ENCODE assay signal across 21 cellular contexts in genomic region chr15:47542312-47543094, GRCh38.
"Had no signal": no experiment of that assay in that cellular context is flagged by ENCODE, and none has a peak within 500 bp of the region (broad histone marks: within the 10 kb centered on the region; RNA-seq: fewer than 3 reads in every experiment).

No MANE protein-coding gene starts in this region.

- H3K9me3 ChIP-seq: left ventricle myocardium inferior, lower lobe of right lung, sigmoid colon, suprapubic skin, thyroid gland, upper lobe of left lung, uterus had no signal

- H3K79me2 ChIP-seq: hepatocyte had no signal

- H2AFZ ChIP-seq: hepatocyte had no signal

- H3K4me3 ChIP-seq: dorsolateral prefrontal cortex, hepatocyte, left ventricle myocardium inferior, lower lobe of right lung, sigmoid colon, suprapubic skin, thyroid gland, upper lobe of left lung, uterus had no signal

- H3K4me1 ChIP-seq: left ventricle myocardium inferior, lower lobe of right lung, suprapubic skin, thyroid gland, upper lobe of left lung, uterus had no signal

- H3K4me2 ChIP-seq: hepatocyte had no signal

- H3K27ac ChIP-seq: hepatocyte, left ventricle myocardium inferior, lower lobe of right lung, suprapubic skin, thyroid gland, upper lobe of left lung, uterus had no signal

- DNase-seq: cortex of kidney; dorsolateral prefrontal cortex; effector memory CD4-positive, alpha-beta T cell; foreskin melanocyte; head of caudate nucleus; kidney; left cardiac atrium; left ventricle myocardium inferior; lower lobe of right lung; natural killer cell; posterior cingulate gyrus; sigmoid colon; small intestine; stimulated activated CD4-positive, alpha-beta T cell treated with anti-CD3 and anti-CD28 coated beads, Interleukin-12 subunit alpha, Interleukin-12 subunit beta, amount 100 ng/mL, for 4 hours; stimulated activated naive CD4-positive, alpha-beta T cell treated with Interleukin-2 at 50 U/mL for 16 hours; thyroid gland; upper lobe of left lung; uterus had no signal

- H3K27me3 ChIP-seq: dorsolateral prefrontal cortex, hepatocyte, sigmoid colon, suprapubic skin, thyroid gland, upper lobe of left lung, uterus had no signal

- ATAC-seq: esophagus mucosa, lower lobe of right lung, natural killer cell had no signal

- H3K36me3 ChIP-seq: left ventricle myocardium inferior, lower lobe of right lung, sigmoid colon, suprapubic skin, thyroid gland, upper lobe of left lung, uterus had no signal
